20 cellular contexts compared by ENCODE assay signal in the genomic region with DNA sequence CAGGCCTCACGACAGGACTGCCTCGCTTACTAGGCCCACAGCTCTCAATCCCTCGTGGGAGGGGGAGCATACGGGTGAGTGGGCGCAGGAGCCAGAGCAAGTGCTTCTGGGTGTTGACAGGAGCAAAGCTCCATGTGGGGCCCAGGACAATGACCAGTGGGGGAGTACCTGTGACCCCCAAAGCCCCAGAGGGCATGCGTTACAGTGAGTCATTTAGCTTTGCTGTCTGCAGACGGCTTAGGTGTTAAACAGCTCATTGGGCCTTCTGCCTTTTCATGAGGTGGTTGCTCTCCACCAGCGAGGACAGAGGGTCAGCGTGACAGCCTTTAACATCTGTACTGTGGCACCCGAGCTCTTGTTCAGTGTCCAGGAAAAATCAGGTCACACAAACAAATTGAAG.
DNase-seq lines count a peak whose midpoint lies in the region; ATAC-seq, FAIRE-seq and TF ChIP-seq lines count a peak whose summit lies in the region.
"Had no signal": no experiment of that assay in that cellular context is flagged by ENCODE, and none has a peak within 500 bp of the region (broad histone marks: within the 10 kb centered on the region; RNA-seq: fewer than 3 reads in every experiment).

No MANE protein-coding gene starts in this region.

- H3K4me3 ChIP-seq in GM23338, result no peak overlapping the region
- no peak overlapping the region for H3K4me3 ChIP-seq in K562
- no peak overlapping the region for H3K4me3 ChIP-seq in mesendoderm (ENCODE audit: low read length)
- no peak overlapping the region for H3K4me3 ChIP-seq in CD4-positive, alpha-beta memory T cell (ENCODE audit: low read length in 2 of 2)
- H3K4me3 ChIP-seq: HAP-1 had no signal

- no peak overlapping the region for H3K56ac ChIP-seq in mesendoderm (ENCODE audit: low read length)

- intact Hi-C loops in K562 (cut with micrococcal nuclease), result loop anchor here (2.0 kb wide), 1 partner anchor 37 kb away; no protein-coding TSS in a partner anchor
- intact Hi-C loops in CD4-positive, alpha-beta memory T cell (cut with micrococcal nuclease), result no loop called here

- no peak for TF ChIP-seq POLR2A in K562 (conservative IDR thresholded peaks at IDR 0.05)

- H3K9ac ChIP-seq in K562 (ENCODE audit: insufficient read depth in 1 of 2, low read depth in 2 of 2, low read length in 2 of 2) (0 out of 4 replicates have a peak overlapping the region, but pooled peaks of 1 of the 2 experiments have one; percentile 10), mesendoderm (ENCODE audit: low read length) (no peak overlapping the region)

- no peaks in the 10 kb centered on the region for H3K9me1 ChIP-seq in K562 (ENCODE audit: control insufficient read depth, insufficient read depth, low read length)

- H3K36me3 ChIP-seq in GM23338 (ENCODE audit: insufficient read depth), result no peaks in the 10 kb centered on the region
- no peaks in the 10 kb centered on the region for H3K36me3 ChIP-seq in K562 (ENCODE audit: control insufficient read depth, insufficient read depth, low read length)
- no peaks in the 10 kb centered on the region for H3K36me3 ChIP-seq in mesendoderm (ENCODE audit: control insufficient read depth, insufficient read depth, low read length)
- no peaks in the 10 kb centered on the region for H3K36me3 ChIP-seq in CD4-positive, alpha-beta memory T cell (ENCODE audit: insufficient read depth, low read length)
- H3K36me3 ChIP-seq: HAP-1 had no signal

- POLR2A ChIA-PET in K562 (lab: Yijun Ruan, JAX), result interaction anchor here (0.6 kb wide), 1 partner anchor 34 kb away, joined by 3 read pairs; no protein-coding TSS in a partner anchor
- POLR2A ChIA-PET in CD4-positive, alpha-beta memory T cell (lab: Charles Lee; ENCODE audit: partially characterized antibody), result no interaction called here

- H3K4me1 Mint-ChIP-seq in GM23338, result peaks cover 7% of the 10 kb centered on the region; the same call in 2 of the 3 replicates
- H3K4me1 Mint-ChIP-seq in CD4-positive, alpha-beta memory T cell, result peaks cover 14 to 22% (median 16%) of the 10 kb centered on the region in 4 donors
- H3K4me1 Mint-ChIP-seq: B cell had no signal

- H3K9me3 Mint-ChIP-seq in GM23338, result no peaks in the 10 kb centered on the region
- no peaks in the 10 kb centered on the region for H3K9me3 Mint-ChIP-seq in CD4-positive, alpha-beta memory T cell
- H3K9me3 Mint-ChIP-seq: CD8-positive, alpha-beta T cell had no signal

- no peak overlapping the region for H3K23ac ChIP-seq in mesendoderm (ENCODE audit: low read length)

- no peak overlapping the region for H2BK15ac ChIP-seq in mesendoderm (replicated peaks; ENCODE audit: low read depth)

- in situ Hi-C loops in K562 (cut with MboI), result no loop called here

- H3K4me2 ChIP-seq in GM23338 (no peak overlapping the region), K562 (ENCODE audit: insufficient read depth, low read length) (no peak overlapping the region), mesendoderm (ENCODE audit: low read length) (no peak overlapping the region)

- no peaks in the 10 kb centered on the region for H3K79me1 ChIP-seq in mesendoderm (ENCODE audit: low read length)

- no peak overlapping the region for H3K27ac Mint-ChIP-seq in GM23338
- H3K27ac Mint-ChIP-seq in CD4-positive, alpha-beta memory T cell, result no peak overlapping the region
- H3K27ac Mint-ChIP-seq: B cell had no signal

- WGBS in K562 (ENCODE audit: insufficient coverage, low coverage, missing lambda C conversion rate), result 63% methylated on average over 8 of the region's 10 CpGs
- WGBS in mesendoderm (ENCODE audit: extremely low coverage, insufficient coverage, low lambda C conversion rate), result no CpG with 5 or more reads among the region's 10 CpGs

- H3K9me2 ChIP-seq in GM23338 (ENCODE audit: insufficient read depth), result no peaks in the 10 kb centered on the region

- no peaks in the 10 kb centered on the region for H3K9me3 ChIP-seq in K562 (replicated peaks; ENCODE audit: control insufficient read depth, insufficient read depth, low read depth, low read length)
- H3K9me3 ChIP-seq in CD4-positive, alpha-beta memory T cell (ENCODE audit: control insufficient read depth in 1 of 2, low read length in 2 of 2), result no peaks in the 10 kb centered on the region
- H3K9me3 ChIP-seq: HAP-1 had no signal

- no peak overlapping the region for H3K18ac ChIP-seq in mesendoderm (ENCODE audit: low read length)

- H3K27ac ChIP-seq in GM23338 (ENCODE audit: low read depth), result no peak overlapping the region
- H3K27ac ChIP-seq in K562 (ENCODE audit: extremely low read depth, low read depth, low read length), result no peak overlapping the region
- H3K27ac ChIP-seq in mesendoderm (ENCODE audit: low read depth, low read length), result no peak overlapping the region
- peak overlapping the region; percentile 25 for H3K27ac ChIP-seq in temporal lobe (ENCODE audit: low read depth, low read length)
- H3K27ac ChIP-seq in CD4-positive, alpha-beta memory T cell (ENCODE audit: low read depth, low read length), result no peak overlapping the region

- BruUV-seq in K562 (replicated peaks; lab: Mats Ljungman, UMichigan), result no TSS peak

- H3K27me3 Mint-ChIP-seq in GM23338 (ENCODE audit: insufficient read depth, low read depth, poor library complexity), result peaks cover 3% of the 10 kb centered on the region
- no peaks in the 10 kb centered on the region for H3K27me3 Mint-ChIP-seq in CD4-positive, alpha-beta memory T cell

- no peak overlapping the region for H2BK120ac ChIP-seq in mesendoderm (ENCODE audit: low read depth, low read length)

- no peak for TF ChIP-seq RAD21 in K562 (CRISPR knock-in tag; conservative IDR thresholded peaks at IDR 0.05 in 1 of 2, IDR thresholded peaks at IDR 0.05 in 1 of 2)

- CTCF ChIA-PET in K562 (lab: Yijun Ruan, JAX; ENCODE audit: low intra/inter-chr PET ratio), result no interaction called here
- CTCF ChIA-PET in CD4-positive, alpha-beta memory T cell (lab: Charles Lee; ENCODE audit: partially characterized antibody), result interaction anchor here (1.1 to 4.1 kb wide), 14 partner anchors 11 to 163 kb away, joined by 3 to 69 read pairs (median 20); partner anchors contain the start of gene GRAMD2B

- H3K4me1 ChIP-seq in GM23338 (ENCODE audit: insufficient read depth) (no peaks in the 10 kb centered on the region), K562 (replicated peaks in 1 of 2; ENCODE audit: control insufficient read depth in 2 of 2, insufficient read depth in 2 of 2, low read length in 2 of 2) (peaks cover 0 to 7% of the 10 kb centered on the region in 2 experiments; a peak in 4 of 5 replicates), mesendoderm (ENCODE audit: control insufficient read depth, low read depth, low read length) (peaks cover 4% of the 10 kb centered on the region)
- H3K4me1 ChIP-seq in CD4-positive, alpha-beta memory T cell (ENCODE audit: insufficient read depth, low read length), result peaks cover 7% of the 10 kb centered on the region
- H3K4me1 ChIP-seq: HAP-1 had no signal

- H3K36me3 Mint-ChIP-seq in GM23338 (ENCODE audit: low read depth), result no peaks in the 10 kb centered on the region
- no peaks in the 10 kb centered on the region for H3K36me3 Mint-ChIP-seq in CD4-positive, alpha-beta memory T cell
- H3K36me3 Mint-ChIP-seq: CD8-positive, alpha-beta T cell had no signal

- no peak overlapping the region for H4K5ac ChIP-seq in mesendoderm (ENCODE audit: low read length)

- no peak overlapping the region for H2BK5ac ChIP-seq in mesendoderm (ENCODE audit: low read length)

- TF ChIP-seq CTCF in GM23338 (conservative IDR thresholded peaks at IDR 0.05; ENCODE audit: low read depth in 2 of 2) (no peak), K562 (IDR thresholded peaks at IDR 0.05 in 2 of 3, conservative IDR thresholded peaks at IDR 0.05 in 1 of 3; ENCODE audit: insufficient read depth in 2 of 3, low read depth in 1 of 3, low read length in 3 of 3) (no peak)

- no peak overlapping the region for H3K4me3 Mint-ChIP-seq in GM23338
- no peak overlapping the region for H3K4me3 Mint-ChIP-seq in CD4-positive, alpha-beta memory T cell
- H3K4me3 Mint-ChIP-seq: B cell; CD8-positive, alpha-beta T cell had no signal

- no peak for TF ChIP-seq EP300 in K562 (IDR thresholded peaks at IDR 0.05; ENCODE audit: low read length)

- H2AK5ac ChIP-seq in mesendoderm (ENCODE audit: low read length), result no peak overlapping the region

- no peak overlapping the region for H4K8ac ChIP-seq in mesendoderm (ENCODE audit: low read depth, low read length)

- H3K79me2 ChIP-seq in GM23338 (replicated peaks; ENCODE audit: insufficient read depth) (no peaks in the 10 kb centered on the region), K562 (ENCODE audit: control insufficient read depth, insufficient read depth, low read length) (no peaks in the 10 kb centered on the region), mesendoderm (ENCODE audit: control insufficient read depth, insufficient read depth, low read length) (no peaks in the 10 kb centered on the region)

- H4K20me1 ChIP-seq in GM23338 (replicated peaks; ENCODE audit: insufficient read depth), result no peaks in the 10 kb centered on the region
- H4K20me1 ChIP-seq in K562 (replicated peaks; ENCODE audit: control insufficient read depth, insufficient read depth, low read length), result no peaks in the 10 kb centered on the region

- H3F3A ChIP-seq in GM23338 (replicated peaks; ENCODE audit: low read depth), result no peaks in the 10 kb centered on the region

- ATAC-seq in GM23338 (no peak), K562 (no peak), GM21723 (IDR thresholded peaks at IDR 0.05; ENCODE audit: unreplicated experiment) (no peak)
- ATAC-seq: CD8-positive, alpha-beta T cell had no signal

- H3K4ac ChIP-seq in mesendoderm (ENCODE audit: low read depth, low read length), result no peak overlapping the region

- H2AFZ ChIP-seq in GM23338 (peak overlapping the region; percentile 59; the same call in 1 of the 2 replicates), K562 (ENCODE audit: low read depth, low read length) (peak overlapping the region; percentile 18)

- no peak for FAIRE-seq in K562 (lab: Jason Lieb, UNC)
- FAIRE-seq: A204.1, D721Med, G401.6, GM12891, H1 had no signal

- DNase-seq in GM23338 (ENCODE audit: low spot score) (no peak), K562 (ENCODE audit: extremely low read depth in 1 of 4, low spot score in 3 of 4) (no peak), mesendoderm (peak; percentile 16), NCI-H345 (lab: John Stamatoyannopoulos, UW) (no peak)
- no peak for DNase-seq in CD4-positive, alpha-beta memory T cell
- DNase-seq: C1 segment of cervical spinal cord; CD8-positive, alpha-beta T cell; COR-L47; DMS153; DMS79 treated with DMSO at 0.1 percent for 48 hours; EL had no signal

- H3K27me3 ChIP-seq in GM23338 (ENCODE audit: insufficient read depth) (no peaks in the 10 kb centered on the region), K562 (ENCODE audit: control insufficient read depth in 2 of 2, insufficient read depth in 2 of 2, low read length in 2 of 2) (no peaks in the 10 kb centered on the region), mesendoderm (ENCODE audit: insufficient read depth, low read length, poor library complexity) (no peaks in the 10 kb centered on the region)
- H3K27me3 ChIP-seq in CD4-positive, alpha-beta memory T cell (ENCODE audit: insufficient read depth, low read length), result no peaks in the 10 kb centered on the region

TF ChIP-seq in GM23338, 12 proteins besides CTCF, POLR2A, EP300 and RAD21 (continues in another document):
- TF ChIP-seq POLR2AphosphoS5 (IDR thresholded peaks at IDR 0.05; ENCODE audit: low read depth) (no peak), ZNF331 (CRISPR knock-in tag; IDR thresholded peaks at IDR 0.05; ENCODE audit: low read depth) (no peak)

TF ChIP-seq in K562, 482 proteins besides CTCF, POLR2A, EP300 and RAD21 (continues in another document):
- no peak for TF ChIP-seq KAT8 (IDR thresholded peaks at IDR 0.05; ENCODE audit: low read depth)
- no peak for TF ChIP-seq ZNF644 (tag; IDR thresholded peaks at IDR 0.05; ENCODE audit: low read depth)
